8 cellular contexts compared by ENCODE assay signal in genomic region chr4:30380404-30380998, GRCh38.
DNase-seq lines count a peak whose midpoint lies in the region; ATAC-seq, FAIRE-seq and TF ChIP-seq lines count a peak whose summit lies in the region.

No MANE protein-coding gene starts in this region.

- intact Hi-C loops in Panc1 (cut with micrococcal nuclease; ENCODE audit: unreplicated experiment) = no loop called here
- intact Hi-C loops in pancreas (cut with DNase I) = no loop called here

- H3K27ac ChIP-seq in Panc1 (ENCODE audit: low read length) = no peak overlapping the region
- H3K27ac ChIP-seq in pancreas = no peak overlapping the region

- peaks cover 2 to 51% (median 19%) of the 10 kb centered on the region in 6 donors for H3K9me3 Mint-ChIP-seq in immature natural killer cell

- no peaks in the 10 kb centered on the region for H3K4me1 Mint-ChIP-seq in immature natural killer cell

- no peak for FAIRE-seq in pancreas (lab: Jason Lieb, UNC)
- FAIRE-seq in GM19239 (lab: Jason Lieb, UNC) = no peak

- H3K36me3 ChIP-seq in Panc1 (ENCODE audit: control insufficient read depth, insufficient read depth, low read length) (no peaks in the 10 kb centered on the region), pancreas (no peaks in the 10 kb centered on the region)

- H3K27me3 ChIP-seq in Panc1 (ENCODE audit: control insufficient read depth, insufficient read depth, low read length) (no peaks in the 10 kb centered on the region), pancreas (no peaks in the 10 kb centered on the region)

- 31 to 54% methylated on average over 6 of the region's 6 CpGs for whole genome bisulfite sequencing in pancreas, 2 donors

- no peak overlapping the region for H3K4me3 Mint-ChIP-seq in immature natural killer cell

- in situ Hi-C loops in Panc1 (cut with HindIII; ENCODE audit: low pct_unique_long_range_greater_than_20kb, low sequenced_read_pairs) = no loop called here

- H3K9me3 ChIP-seq in Panc1 (ENCODE audit: control insufficient read depth, insufficient read depth, low read depth, low read length) = no peaks in the 10 kb centered on the region; the same call in 1 of the 2 replicates
- H3K9me3 ChIP-seq in pancreas = no peaks in the 10 kb centered on the region

- CTCF ChIA-PET in Panc1 (lab: Charles Lee) = no interaction called here

- ATAC-seq in GM19397 (IDR thresholded peaks at IDR 0.05; ENCODE audit: unreplicated experiment) (peak; percentile 92), Panc1 (no peak), pancreas (peak; percentile 38 to 75 (median 68))

- no TSS peak for BruUV-seq in Panc1 (replicated peaks; lab: Mats Ljungman, UMichigan)

- TF ChIP-seq CTCF in Panc1 (IDR thresholded peaks at IDR 0.05) = peak; percentile 76
- peak; percentile 99 for TF ChIP-seq CTCF in epithelial cell of esophagus (IDR thresholded peaks at IDR 0.05; ENCODE audit: insufficient read depth, low read depth, low read length, missing control alignments)
- TF ChIP-seq CTCF in pancreas (IDR thresholded peaks at IDR 0.05) = peak; percentile 54 to 67 (median 60)

- H3K36me3 Mint-ChIP-seq in immature natural killer cell = no peaks in the 10 kb centered on the region

- no peak overlapping the region for H3K4me3 ChIP-seq in Panc1 (ENCODE audit: low read depth in 2 of 2, low read length in 2 of 2)
- H3K4me3 ChIP-seq in epithelial cell of esophagus (ENCODE audit: low read length) = no peak overlapping the region
- H3K4me3 ChIP-seq in pancreas = no peak overlapping the region

- H3K27ac Mint-ChIP-seq in immature natural killer cell = no peak overlapping the region

- H3K27me3 Mint-ChIP-seq in immature natural killer cell (ENCODE audit: low read depth in 3 of 3) = peaks cover 0 to 2% (median 0%) of the 10 kb centered on the region in 3 donors

- DNase-seq in DMS53 (lab: John Stamatoyannopoulos, UW) (peak; percentile 94), HS-5 (ENCODE audit: low read depth) (peak; percentile 39), Panc1 (ENCODE audit: low read depth, low spot score) (peak; percentile 65), epithelial cell of esophagus (ENCODE audit: low read depth) (peak; percentile 81), pancreas (peak in 3 of 6 donors; percentile 23 to 46 (median 26)), immature natural killer cell (no peak), GM19239 (ENCODE audit: insufficient read length, low spot score) (no peak)

- H3K4me1 ChIP-seq in Panc1 (ENCODE audit: control insufficient read depth, insufficient read depth, low read length) (no peaks in the 10 kb centered on the region), pancreas (no peaks in the 10 kb centered on the region)

- POLR2A ChIA-PET in Panc1 (lab: Charles Lee) = no interaction called here

Comparison
In these comparisons a context has a peak if more than half of its experiments do, and no peak if none do; other contexts are left out.
1. DNase-seq: peak in DMS53 (single experiment), HS-5 (single experiment), Panc1 (single experiment) and epithelial cell of esophagus (single experiment); none in immature natural killer cell (0 of 3) and GM19239 (single experiment).
2. Peak in every context shown above with its lines, with median percentiles within 50 percentile points of each other: CTCF ChIP-seq.